ENCODE assay signal across 1 cellular context in the genomic region with DNA sequence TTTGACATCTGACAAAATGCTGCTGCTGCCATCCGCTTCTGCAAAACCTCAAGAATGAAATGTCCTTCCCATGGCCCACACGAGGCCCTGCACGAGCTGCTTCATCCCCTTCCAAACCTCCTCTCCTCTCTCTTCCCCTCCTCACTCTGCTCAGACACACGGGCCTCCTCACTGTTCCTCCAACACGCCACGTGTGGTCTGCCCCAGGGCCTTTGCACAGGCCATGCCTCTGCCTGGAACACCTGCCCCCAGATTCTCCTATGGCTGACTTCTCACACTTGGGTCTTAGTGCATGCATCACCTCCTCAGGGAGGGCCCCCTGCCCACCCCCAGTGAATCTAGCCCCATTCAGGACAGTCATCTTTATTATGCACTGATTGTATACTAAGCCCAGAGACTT.
TF ChIP-seq lines count a peak whose summit lies in the region.

No MANE protein-coding gene starts in this region.

TF ChIP-seq in HepG2, 621 proteins besides CTCF, POLR2A, EP300 and RAD21:
- no peak for TF ChIP-seq MBD4 (IDR thresholded peaks at IDR 0.05; ENCODE audit: borderline replicate concordance, low read length)
- peak; percentile 94 for TF ChIP-seq ZMYM3 (CRISPR knock-in tag; IDR thresholded peaks at IDR 0.05)
- TF ChIP-seq NR3C1 (CRISPR knock-in tag; IDR thresholded peaks at IDR 0.05) = no peak
- no peak for TF ChIP-seq FOXO1 (CRISPR knock-in tag; IDR thresholded peaks at IDR 0.05)
